In genomic region chr1:15207031-15207828, GRCh38 we compare ENCODE assay signal across 17 cellular contexts. TPM values are rescaled to one million over a fixed set of nuclear protein-coding genes. Genes with fewer than 3 reads are reported as not detected.
DNase-seq lines count a peak whose midpoint lies in the region; ATAC-seq and TF ChIP-seq lines count a peak whose summit lies in the region.
"Had no signal": no experiment of that assay in that cellular context is flagged by ENCODE, and none has a peak within 500 bp of the region (broad histone marks: within the 10 kb centered on the region; RNA-seq: fewer than 3 reads in every experiment).

No MANE protein-coding gene starts in this region.

- H3K4me3 Mint-ChIP-seq in activated CD4-positive, alpha-beta T cell treated with anti-CD3 and anti-CD28 coated beads for 36 hours, result no peak overlapping the region
- no peak overlapping the region for H3K4me3 Mint-ChIP-seq in T-cell

- 87 to 88% methylated on average over 25 of the region's 25 CpGs for WGBS in sigmoid colon, 2 donors
- WGBS in gastroesophageal sphincter (ENCODE audit: low coverage in 1 of 2), 2 donors, result 81 to 87% methylated on average over 7 to 12 of the region's 25 CpGs

- no peaks in the 10 kb centered on the region for H3K4me1 Mint-ChIP-seq in activated CD4-positive, alpha-beta T cell treated with anti-CD3 and anti-CD28 coated beads for 36 hours
- no peaks in the 10 kb centered on the region for H3K4me1 Mint-ChIP-seq in T-cell

- peaks cover 21% of the 10 kb centered on the region for H3K27me3 Mint-ChIP-seq in activated CD4-positive, alpha-beta T cell treated with anti-CD3 and anti-CD28 coated beads for 36 hours
- H3K27me3 Mint-ChIP-seq in T-cell, result peaks cover 10 to 24% of the 10 kb centered on the region in 2 donors

- TF ChIP-seq POLR2A in sigmoid colon (IDR thresholded peaks at IDR 0.05), result no peak
- TF ChIP-seq POLR2A in gastroesophageal sphincter (IDR thresholded peaks at IDR 0.05), result no peak

- H3K27ac ChIP-seq in cingulate gyrus (ENCODE audit: low read depth, low read length) (peak overlapping the region; percentile 69), layer of hippocampus (ENCODE audit: low read depth, low read length) (peak overlapping the region; percentile 49), sigmoid colon (peak overlapping the region in 3 of 4 donors; percentile 56 to 80 (median 78)), gastroesophageal sphincter (no peak overlapping the region)
- H3K27ac ChIP-seq: C4-2B, right atrium auricular region, SK-N-MC had no signal

- H3K9me3 Mint-ChIP-seq in activated CD4-positive, alpha-beta T cell treated with anti-CD3 and anti-CD28 coated beads for 36 hours (ENCODE audit: low read depth), result no peaks in the 10 kb centered on the region
- H3K9me3 Mint-ChIP-seq in T-cell, result no peaks in the 10 kb centered on the region

- H3K27me3 ChIP-seq in layer of hippocampus (ENCODE audit: control insufficient read depth, insufficient read depth, low read length), result no peaks in the 10 kb centered on the region
- H3K27me3 ChIP-seq in sigmoid colon, result no peaks in the 10 kb centered on the region
- H3K27me3 ChIP-seq in gastroesophageal sphincter, result no peaks in the 10 kb centered on the region
- H3K27me3 ChIP-seq: heart left ventricle, right atrium auricular region had no signal

- ATAC-seq in activated CD4-positive, alpha-beta T cell treated with anti-CD3 and anti-CD28 coated beads for 36 hours, result no peak
- no peak for ATAC-seq in gastroesophageal sphincter
- no peak for ATAC-seq in T-cell (replicated peaks in 1 of 4)

- TF ChIP-seq CTCF in sigmoid colon (IDR thresholded peaks at IDR 0.05) (no peak), gastroesophageal sphincter (IDR thresholded peaks at IDR 0.05) (no peak)

- H3K36me3 ChIP-seq in sigmoid colon (no peaks in the 10 kb centered on the region), gastroesophageal sphincter (no peaks in the 10 kb centered on the region)
- H3K36me3 ChIP-seq: heart left ventricle, right atrium auricular region had no signal

- intact Hi-C loops in sigmoid colon (cut with DNase I), result no loop called here
- intact Hi-C loops in activated CD4-positive, alpha-beta T cell treated with anti-CD3 and anti-CD28 coated beads for 36 hours (cut with DNase I, micrococcal nuclease), result no loop called here

- H3K4me1 ChIP-seq in sigmoid colon (peaks cover 0 to 58% (median 39%) of the 10 kb centered on the region in 4 donors), gastroesophageal sphincter (peaks cover 0 to 41% (median 0%) of the 10 kb centered on the region in 3 donors)

- TF ChIP-seq EP300 in sigmoid colon (IDR thresholded peaks at IDR 0.05) (no peak), gastroesophageal sphincter (IDR thresholded peaks at IDR 0.05) (no peak)

- H3K4me3 ChIP-seq in sigmoid colon, result no peak overlapping the region
- H3K4me3 ChIP-seq in gastroesophageal sphincter, result no peak overlapping the region
- H3K4me3 ChIP-seq: heart left ventricle, right atrium auricular region, SK-N-MC had no signal

- POLR2A ChIA-PET in activated CD4-positive, alpha-beta T cell treated with anti-CD3 and anti-CD28 coated beads for 36 hours (lab: Charles Lee), result no interaction called here
- POLR2A ChIA-PET in T-cell (lab: Charles Lee), result no interaction called here

- H3K9me3 ChIP-seq in sigmoid colon, result no peaks in the 10 kb centered on the region
- H3K9me3 ChIP-seq in gastroesophageal sphincter, result no peaks in the 10 kb centered on the region
- H3K9me3 ChIP-seq: heart left ventricle, right atrium auricular region had no signal

- no peaks in the 10 kb centered on the region for H3K36me3 Mint-ChIP-seq in activated CD4-positive, alpha-beta T cell treated with anti-CD3 and anti-CD28 coated beads for 36 hours (ENCODE audit: low read depth)
- H3K36me3 Mint-ChIP-seq in T-cell, result no peaks in the 10 kb centered on the region

- DNase-seq in NCI-H526 (lab: John Stamatoyannopoulos, UW) (peak; percentile 49 to 93), sigmoid colon (peak; percentile 61), AG08395 (ENCODE audit: low spot score) (no peak), T-cell (no peak)
- DNase-seq in activated CD4-positive, alpha-beta T cell treated with anti-CD3 and anti-CD28 coated beads for 36 hours, result no peak
- DNase-seq: activated T-cell treated with anti-CD3 and anti-CD28 coated beads, Interleukin-2, amount 50 U/mL, for 48 hours; amniotic stem cell; heart left ventricle; NCI-H2081; NK-92 treated with Interleukin-12 subunit alpha and Interleukin-12 subunit beta, amount 100 ng/mL, for 24 hours; stimulated activated naive CD4-positive, alpha-beta T cell had no signal

- H3K27ac Mint-ChIP-seq in activated CD4-positive, alpha-beta T cell treated with anti-CD3 and anti-CD28 coated beads for 36 hours, result no peak overlapping the region
- H3K27ac Mint-ChIP-seq in T-cell, result no peak overlapping the region

- CTCF ChIA-PET in activated CD4-positive, alpha-beta T cell treated with anti-CD3 and anti-CD28 coated beads for 36 hours (lab: Charles Lee), result no interaction called here
- CTCF ChIA-PET in T-cell (lab: Charles Lee), result no interaction called here

RNA-seq across cellular contexts. Expression of gene FHAD1, which starts 39.8 kb away (rescaled TPM):
- 1 to 10 TPM in 1 of 4 donors, under 1 TPM in 1, not detected in 2; 0.27 to 1.1 TPM for total RNA-seq in sigmoid colon
- 1 to 10 TPM in 1 of 3 donors, under 1 TPM in 2; 0.70 to 1.8 (median 0.92) TPM for polyA plus RNA-seq in sigmoid colon
- total RNA-seq in activated CD4-positive, alpha-beta T cell treated with anti-CD3 and anti-CD28 coated beads for 36 hours, result under 1 TPM; 0.21 to 0.53 TPM
- total RNA-seq in gastroesophageal sphincter, result 1 to 10 TPM in 1 of 4 donors, not detected in 3; 1.1 TPM
- under 1 TPM in 1 of 5 donors, not detected in 4; 0.96 TPM for total RNA-seq in T-cell
- total RNA-seq: right atrium auricular region had no signal

RNA-seq across cellular contexts. Expression of gene TMEM51, which starts 53.7 kb away (rescaled TPM):
- total RNA-seq in sigmoid colon (10 to 100 TPM; 12.3 to 20.7 (median 16.3) TPM), gastroesophageal sphincter (10 to 100 TPM; 12.6 to 34.7 (median 17.7) TPM), T-cell (under 1 TPM in 2 of 5 donors, not detected in 3; 0.23 to 0.26 TPM)
- polyA plus RNA-seq in sigmoid colon, result 10 to 100 TPM in 1 of 3 donors, 1 to 10 TPM in 2; 8.8 to 15.3 (median 9.6) TPM
- under 1 TPM in 1 of 2 experiments, not detected in 1; 0.11 TPM for total RNA-seq in activated CD4-positive, alpha-beta T cell treated with anti-CD3 and anti-CD28 coated beads for 36 hours

Comparison
In these comparisons a context has a peak if more than half of its experiments do, and no peak if none do; other contexts are left out.
1. DNase-seq: peak in NCI-H526 (2 of 2) and sigmoid colon (single experiment); none in AG08395 (single experiment), activated CD4-positive, alpha-beta T cell treated with anti-CD3 and anti-CD28 coated beads for 36 hours (single experiment) and T-cell (0 of 34).
2. H3K27ac ChIP-seq: peak in cingulate gyrus (single experiment), layer of hippocampus (single experiment) and sigmoid colon (3 of 4); none in gastroesophageal sphincter (0 of 4).
3. RNA of gene TMEM51, which starts 53.7 kb away (total RNA-seq): 12.6 to 34.7 TPM in gastroesophageal sphincter and 12.3 to 20.7 TPM in sigmoid colon; 0.11 TPM in activated CD4-positive, alpha-beta T cell treated with anti-CD3 and anti-CD28 coated beads for 36 hours and 0.23 to 0.26 TPM in T-cell; every median in the first group is over 10 times any median in the second.